In genomic region chr2:62099523-62100175, GRCh38 we compare ENCODE assay signal across 1 cellular context.
TF ChIP-seq lines count a peak whose summit lies in the region.

No MANE protein-coding gene starts in this region.

TF ChIP-seq in GM23338, 12 proteins besides CTCF, POLR2A, EP300 and RAD21 (continued from another document):
- TF ChIP-seq ZNF462 (CRISPR knock-in tag; IDR thresholded peaks at IDR 0.05) (no peak), NANOG (IDR thresholded peaks at IDR 0.05; ENCODE audit: borderline replicate concordance) (no peak), STAT1 (IDR thresholded peaks at IDR 0.05; ENCODE audit: unreplicated experiment) (no peak), ZNF331 (CRISPR knock-in tag; IDR thresholded peaks at IDR 0.05; ENCODE audit: low read depth) (no peak), JUNB (IDR thresholded peaks at IDR 0.05; ENCODE audit: unreplicated experiment) (no peak), ETS1 (IDR thresholded peaks at IDR 0.05) (no peak), POLR2AphosphoS5 (IDR thresholded peaks at IDR 0.05; ENCODE audit: low read depth) (no peak), REST (IDR thresholded peaks at IDR 0.05; ENCODE audit: unreplicated experiment) (no peak)
